Comparison of ENCODE assay signal across 13 cellular contexts in the genomic region with DNA sequence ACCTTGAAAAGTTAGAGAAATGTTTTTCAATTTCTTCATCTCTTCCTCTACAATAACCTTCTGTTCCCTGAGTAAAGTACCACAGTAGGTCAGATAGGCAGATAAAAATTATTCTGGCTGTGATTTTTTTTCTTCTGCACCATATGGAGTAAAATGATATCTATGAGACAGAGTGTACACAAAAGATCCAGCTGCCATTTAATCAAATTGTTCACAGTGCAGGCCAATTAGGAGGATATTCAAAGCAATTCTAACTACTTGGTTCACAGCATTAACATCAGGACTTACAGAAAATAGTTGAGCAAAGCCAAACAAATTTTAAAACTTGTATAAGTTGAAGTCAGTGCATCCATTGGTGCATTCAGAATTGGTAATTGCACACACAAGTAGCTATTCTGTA.
DNase-seq lines count a peak whose midpoint lies in the region; ATAC-seq lines count a peak whose summit lies in the region.
"Had no signal": no experiment of that assay in that cellular context is flagged by ENCODE, and none has a peak within 500 bp of the region (broad histone marks: within the 10 kb centered on the region; RNA-seq: fewer than 3 reads in every experiment).

No MANE protein-coding gene starts in this region.

- peak; percentile 16 for DNase-seq in NCI-H82 (lab: John Stamatoyannopoulos, UW)
- DNase-seq in NCI-H82 treated with DMSO at 0.1 percent for 48 hours (lab: John Stamatoyannopoulos, UW; ENCODE audit: unreplicated experiment): no peak
- peak; percentile 57 for DNase-seq in NCI-H446 treated with DMSO at 0.1 percent for 48 hours (lab: John Stamatoyannopoulos, UW)
- DNase-seq in SK-N-DZ (ENCODE audit: low spot score): peak; percentile 32
- no peak for DNase-seq in UCSD-AML1 (lab: John Stamatoyannopoulos, UW; ENCODE audit: unreplicated experiment)
- DNase-seq in H4 (ENCODE audit: low spot score): no peak
- DNase-seq: 8988T; Calu3; CD8-positive, alpha-beta T cell; GM23248; HCEC 1CT; IMR-90 had no signal

- no peak for ATAC-seq in GM21447 (IDR thresholded peaks at IDR 0.05; ENCODE audit: unreplicated experiment)
- ATAC-seq: CD8-positive, alpha-beta T cell had no signal

Comparison
In these comparisons a context has a peak if more than half of its experiments do, and no peak if none do; other contexts are left out.
1. DNase-seq: peak in NCI-H82 (single experiment), NCI-H446 treated with DMSO at 0.1 percent for 48 hours (single experiment) and SK-N-DZ (single experiment); none in NCI-H82 treated with DMSO at 0.1 percent for 48 hours (single experiment), UCSD-AML1 (single experiment) and H4 (single experiment).